ENCODE assay signal across 23 cellular contexts in the genomic region with DNA sequence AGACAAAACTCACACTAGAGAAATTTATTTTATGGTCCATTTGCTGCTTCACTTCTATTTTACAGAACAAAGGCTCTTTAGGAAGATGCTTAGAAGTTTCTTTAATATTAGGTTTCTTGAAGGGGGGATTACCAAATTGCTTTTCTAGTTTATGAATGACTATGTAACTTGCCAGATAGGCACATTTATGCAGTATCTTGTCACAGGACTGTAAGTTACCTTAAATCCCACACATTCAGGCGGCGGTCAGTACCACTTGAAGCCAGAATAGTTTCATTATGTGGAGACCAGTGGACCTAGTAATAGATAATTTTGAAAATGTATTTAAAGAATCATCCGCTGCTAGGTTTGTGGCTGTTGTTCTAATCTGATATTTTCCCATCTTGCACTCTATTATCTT.
"Had no signal": no experiment of that assay in that cellular context is flagged by ENCODE, and none has a peak within 500 bp of the region (broad histone marks: within the 10 kb centered on the region; RNA-seq: fewer than 3 reads in every experiment).

No MANE protein-coding gene starts in this region.

- H3K9me3 Mint-ChIP-seq: activated T-cell treated with anti-CD3 and anti-CD28 coated beads, Interleukin-2, amount 50 U/mL, for 72 hours; immature natural killer cell; type B pancreatic cell had no signal

- H3K27ac ChIP-seq: brain microvascular endothelial cell, lower lobe of right lung, sigmoid colon, thoracic aorta, vagina, WERI-Rb-1 had no signal

- H3K4me3 ChIP-seq: lower lobe of right lung, sigmoid colon, smooth muscle cell, thoracic aorta, vagina had no signal

- H3K27me3 ChIP-seq: brain microvascular endothelial cell, sigmoid colon, vagina had no signal

- ATAC-seq: left lobe of liver; lower lobe of right lung; SK-N-SH treated with all-trans-retinoic acid at 6 μM for 48 hours; stimulated activated naive B cell treated with anti-CD40 and anti-IgM and Interleukin-4, amounts not matched to agents 10 μg/mL and 1 μg/mL and 100 μg/mL, for 72 hours had no signal

- H3K27ac Mint-ChIP-seq: immature natural killer cell, progenitor cell of endocrine pancreas had no signal

- DNase-seq: activated CD8-positive, alpha-beta memory T cell treated with anti-CD3 and anti-CD28 coated beads, Interleukin-2, amount 50 U/mL, for 48 hours; activated gamma-delta T cell; activated T-cell treated with anti-CD3 and anti-CD28 coated beads, Interleukin-2, amount 50 U/mL, for 72 hours; anterior cingulate cortex; brain microvascular endothelial cell; effector memory CD4-positive, alpha-beta T cell; foreskin melanocyte; immature natural killer cell; lower lobe of right lung; naive thymus-derived CD4-positive, alpha-beta T cell; retina; sigmoid colon; stimulated activated CD4-positive, alpha-beta T cell treated with anti-CD3 and anti-CD28 coated beads, Interleukin-15, amount 100 ng/mL, for 24 hours; stimulated activated naive B cell treated with anti-CD40 and anti-IgM and Interleukin-4, amounts not matched to agents 10 μg/mL and 1 μg/mL and 100 μg/mL, for 72 hours; T-helper 1 cell; WERI-Rb-1 had no signal

- H3K9me3 ChIP-seq: lower lobe of right lung, sigmoid colon, thoracic aorta, vagina had no signal

- H3K4me3 Mint-ChIP-seq: activated T-cell treated with anti-CD3 and anti-CD28 coated beads, Interleukin-2, amount 50 U/mL, for 72 hours; immature natural killer cell; naive thymus-derived CD4-positive, alpha-beta T cell; stimulated activated naive B cell treated with anti-CD40 and anti-IgM and Interleukin-4, amounts not matched to agents 10 μg/mL and 1 μg/mL and 100 μg/mL, for 72 hours; type B pancreatic cell had no signal

- H3K27me3 Mint-ChIP-seq: naive thymus-derived CD4-positive, alpha-beta T cell; progenitor cell of endocrine pancreas; stimulated activated naive B cell treated with anti-CD40 and anti-IgM and Interleukin-4, amounts not matched to agents 10 μg/mL and 1 μg/mL and 100 μg/mL, for 72 hours; type B pancreatic cell had no signal

- H3K4me1 ChIP-seq: lower lobe of right lung, vagina had no signal
